Comparison of ENCODE assay signal across 1 cellular context in genomic region chr1:45521413-45522323, GRCh38.
TF ChIP-seq lines count a peak whose summit lies in the region.

Gene PRDX1, minus strand, starts transcription at chr1:45521884. Its CDS starts 2,841 bp downstream, at chr1:45519043.

TF ChIP-seq in HepG2, 621 proteins besides CTCF, POLR2A, EP300 and RAD21 (continued from another document and continues in another):
- TF ChIP-seq TIGD3 (CRISPR knock-in tag; IDR thresholded peaks at IDR 0.05; ENCODE audit: borderline replicate concordance) (0 out of 2 replicates have a peak, but pooled peaks have one; percentile 26), ZBTB25 (CRISPR knock-in tag; IDR thresholded peaks at IDR 0.05) (peak; percentile 81), FIP1L1 (IDR thresholded peaks at IDR 0.05; ENCODE audit: borderline replicate concordance, insufficient read depth, low read depth, low read length) (no peak), ZNF274 (CRISPR knock-in tag; IDR thresholded peaks at IDR 0.05) (peak; percentile 76; the same call in 1 of the 2 replicates), GTF3A (CRISPR knock-in tag; conservative IDR thresholded peaks at IDR 0.05) (peak; percentile 77; the same call in 1 of the 2 replicates), ZFP36L1 (CRISPR knock-in tag; IDR thresholded peaks at IDR 0.05) (0 out of 2 replicates have a peak, but pooled peaks have one; percentile 20), TFDP1 (CRISPR knock-in tag; IDR thresholded peaks at IDR 0.05; ENCODE audit: borderline replicate concordance) (peak; percentile 77), ZNF83 (CRISPR knock-in tag; IDR thresholded peaks at IDR 0.05; ENCODE audit: borderline replicate concordance) (peak; percentile 74; the same call in 1 of the 2 replicates), KLF13 (CRISPR knock-in tag; IDR thresholded peaks at IDR 0.05) (no peak), GLMP (CRISPR knock-in tag; IDR thresholded peaks at IDR 0.05; ENCODE audit: borderline replicate concordance) (no peak), FOSL2 (CRISPR knock-in tag; IDR thresholded peaks at IDR 0.05) (peak; percentile 61), ZNF775 (CRISPR knock-in tag; IDR thresholded peaks at IDR 0.05; ENCODE audit: borderline replicate concordance) (peak; percentile 46; the same call in 1 of the 2 replicates), CC2D1A (CRISPR knock-in tag; IDR thresholded peaks at IDR 0.05) (no peak), KDM2A (CRISPR knock-in tag; IDR thresholded peaks at IDR 0.05; ENCODE audit: borderline replicate concordance, low read depth) (peak; percentile 93), ETV5 (CRISPR knock-in tag; IDR thresholded peaks at IDR 0.05; ENCODE audit: borderline replicate concordance) (no peak; the same call in none of the 2 replicates), RBM22 (optimal IDR thresholded peaks at IDR 0.05; ENCODE audit: low read length) (peak; percentile 54), ZNF800 (CRISPR knock-in tag; IDR thresholded peaks at IDR 0.05) (no peak; the same call in none of the 2 replicates), ZGPAT (CRISPR knock-in tag; IDR thresholded peaks at IDR 0.05) (peak; percentile 92), AKNA (CRISPR knock-in tag; IDR thresholded peaks at IDR 0.05; ENCODE audit: borderline replicate concordance) (peak; percentile 87; the same call in 1 of the 2 replicates), ZBTB7B (CRISPR knock-in tag; IDR thresholded peaks at IDR 0.05) (peak; percentile 57; the same call in 1 of the 2 replicates), ISL2 (CRISPR knock-in tag; IDR thresholded peaks at IDR 0.05) (peak; percentile 78), MYPOP (CRISPR knock-in tag; IDR thresholded peaks at IDR 0.05) (no peak), EEA1 (CRISPR knock-in tag; IDR thresholded peaks at IDR 0.05; ENCODE audit: borderline replicate concordance) (no peak; the same call in 1 of the 2 replicates), TEAD2 (CRISPR knock-in tag; IDR thresholded peaks at IDR 0.05) (peak; percentile 31; the same call in 1 of the 2 replicates), HOXA7 (CRISPR knock-in tag; IDR thresholded peaks at IDR 0.05) (peak; percentile 50; the same call in 1 of the 2 replicates), ZSCAN20 (CRISPR knock-in tag; IDR thresholded peaks at IDR 0.05; ENCODE audit: borderline replicate concordance) (no peak; the same call in 1 of the 2 replicates), ZNF496 (CRISPR knock-in tag; IDR thresholded peaks at IDR 0.05; ENCODE audit: insufficient replicate concordance) (no peak), SMAD9 (CRISPR knock-in tag; IDR thresholded peaks at IDR 0.05) (peak; percentile 39; the same call in 1 of the 2 replicates), ZNF660 (CRISPR knock-in tag; IDR thresholded peaks at IDR 0.05; ENCODE audit: borderline replicate concordance, low read depth) (no peak), ZNF121 (CRISPR knock-in tag; IDR thresholded peaks at IDR 0.05) (peak; percentile 82), ADNP (CRISPR knock-in tag; IDR thresholded peaks at IDR 0.05) (no peak), FLYWCH1 (CRISPR knock-in tag; IDR thresholded peaks at IDR 0.05) (no peak), MBNL3 (CRISPR knock-in tag; conservative IDR thresholded peaks at IDR 0.05) (no peak), ZNF616 (CRISPR knock-in tag; IDR thresholded peaks at IDR 0.05; ENCODE audit: low read depth) (peak; percentile 52; the same call in 1 of the 2 replicates), NCOA5 (CRISPR knock-in tag; IDR thresholded peaks at IDR 0.05) (no peak), ZNF224 (CRISPR knock-in tag; IDR thresholded peaks at IDR 0.05) (peak; percentile 64; the same call in 1 of the 2 replicates), ZHX2 (IDR thresholded peaks at IDR 0.05; ENCODE audit: low read depth) (no peak), ZHX2 (CRISPR knock-in tag; IDR thresholded peaks at IDR 0.05; ENCODE audit: borderline replicate concordance) (peak; percentile 87; the same call in 1 of the 2 replicates), CBFB (CRISPR knock-in tag; IDR thresholded peaks at IDR 0.05) (peak; percentile 83; the same call in 1 of the 2 replicates), ZNF780A (CRISPR knock-in tag; IDR thresholded peaks at IDR 0.05) (peak; percentile 45; the same call in 1 of the 2 replicates), HMGA1 (CRISPR knock-in tag; conservative IDR thresholded peaks at IDR 0.05) (no peak), ZNF547 (CRISPR knock-in tag; IDR thresholded peaks at IDR 0.05) (peak; percentile 93)
